Comparison of ENCODE assay signal across 11 cellular contexts in the genomic region with DNA sequence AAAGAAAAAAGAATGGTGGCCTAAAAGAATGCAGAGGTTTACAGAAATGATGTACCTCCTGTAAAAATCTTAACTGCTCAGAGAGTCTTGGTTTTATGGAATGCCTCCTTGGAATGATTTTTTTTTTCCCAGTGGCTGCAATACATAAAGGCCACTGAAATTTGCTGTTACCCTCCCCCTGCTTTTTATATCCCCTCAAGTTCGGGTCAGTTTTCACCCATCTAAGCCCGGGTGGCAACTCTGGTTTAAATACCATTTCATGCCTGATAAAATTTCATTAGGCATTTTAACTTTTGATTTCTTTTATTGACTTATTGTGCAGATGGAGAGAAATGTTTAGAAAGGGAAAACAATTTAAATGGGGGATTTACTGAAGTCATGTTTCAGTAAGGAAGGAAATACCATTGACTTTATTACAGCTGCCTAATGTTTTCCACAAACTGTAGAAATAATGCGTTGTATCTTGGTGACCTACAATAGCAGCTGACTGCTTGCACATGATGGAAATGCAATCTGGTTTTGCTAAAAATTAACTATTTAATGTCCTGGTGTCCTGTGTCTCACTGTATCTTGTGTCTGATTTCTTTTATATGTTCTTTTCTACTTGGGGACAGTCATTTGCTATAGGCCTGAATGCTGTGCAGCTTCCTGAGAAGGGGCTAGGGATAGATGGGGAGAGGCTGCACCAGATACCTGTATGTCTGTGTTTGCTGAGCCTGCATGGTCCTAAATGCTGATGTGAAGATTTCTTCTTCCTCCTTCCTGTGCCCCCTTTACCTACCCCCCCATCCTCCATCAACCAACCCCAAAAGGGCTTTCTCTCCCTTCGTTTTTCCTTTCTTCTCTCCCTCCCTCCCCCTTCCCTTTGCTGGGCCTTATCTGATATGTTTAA.
DNase-seq lines count a peak whose midpoint lies in the region; ATAC-seq and TF ChIP-seq lines count a peak whose summit lies in the region.
"Had no signal": no experiment of that assay in that cellular context is flagged by ENCODE, and none has a peak within 500 bp of the region (broad histone marks: within the 10 kb centered on the region; RNA-seq: fewer than 3 reads in every experiment).

No MANE protein-coding gene starts in this region.

- no peak overlapping the region for H2AFZ ChIP-seq in mesenchymal stem cell (ENCODE audit: low read depth, low read length)

- H3K27ac ChIP-seq in mesenchymal stem cell (ENCODE audit: low read length, poor library complexity, severe bottlenecking), result peak overlapping the region; percentile 67
- H3K27ac ChIP-seq in vagina, result peak overlapping the region; percentile 40
- H3K27ac ChIP-seq in body of pancreas, result no peak overlapping the region

- H3K4me3 Mint-ChIP-seq in chondrocyte (ENCODE audit: unreplicated experiment), result peak overlapping the region; percentile 41
- H3K4me3 Mint-ChIP-seq: stimulated activated effector memory CD8-positive, alpha-beta T cell treated with anti-CD3 and anti-CD28 coated beads, Interleukin-12 subunit alpha, Interleukin-12 subunit beta, amount 100 ng/mL, for 72 hours had no signal

- H2AK5ac ChIP-seq in mesenchymal stem cell (ENCODE audit: low read length, severe bottlenecking), result no peak overlapping the region

- POLR2A ChIA-PET in HEK293T (lab: Yijun Ruan, JAX), result no interaction called here

- peak overlapping the region in 1 of 2 experiments; percentile 25 for H3K4me3 ChIP-seq in mesenchymal stem cell (ENCODE audit: insufficient read depth in 1 of 2, low read depth in 1 of 2, low read length in 2 of 2)
- no peak overlapping the region for H3K4me3 ChIP-seq in vagina
- no peak overlapping the region for H3K4me3 ChIP-seq in body of pancreas

- H2BK12ac ChIP-seq in mesenchymal stem cell (ENCODE audit: low read length in 2 of 2), result peak overlapping the region; percentile 87 to 91

- H3K9me3 Mint-ChIP-seq in chondrocyte (ENCODE audit: low read depth), result no peaks in the 10 kb centered on the region
- H3K9me3 Mint-ChIP-seq: stimulated activated effector memory CD8-positive, alpha-beta T cell treated with anti-CD3 and anti-CD28 coated beads, Interleukin-12 subunit alpha, Interleukin-12 subunit beta, amount 100 ng/mL, for 72 hours had no signal

- no peak overlapping the region for H3K4me2 ChIP-seq in mesenchymal stem cell (ENCODE audit: low read length, poor library complexity, severe bottlenecking)

- H3K36me3 ChIP-seq in mesenchymal stem cell (ENCODE audit: control insufficient read depth in 1 of 2, insufficient read depth in 2 of 2, low read depth in 1 of 2, low read length in 2 of 2), result no peaks in the 10 kb centered on the region
- no peaks in the 10 kb centered on the region for H3K36me3 ChIP-seq in vagina
- no peaks in the 10 kb centered on the region for H3K36me3 ChIP-seq in body of pancreas (replicated peaks in 1 of 2; ENCODE audit: insufficient read depth in 1 of 2, low read depth in 2 of 2)

- TF ChIP-seq CTCF in chondrocyte (IDR thresholded peaks at IDR 0.05) (no peak), vagina (IDR thresholded peaks at IDR 0.05) (no peak), body of pancreas (IDR thresholded peaks at IDR 0.05) (no peak)

- CTCF ChIA-PET in HEK293T (lab: Yijun Ruan, JAX), result interaction anchor here (1.1 kb wide), 1 partner anchor 405 kb away, joined by 4 read pairs; no protein-coding TSS in a partner anchor

- intact Hi-C loops in left ventricle myocardium superior (cut with micrococcal nuclease), result no loop called here
- intact Hi-C loops in Right ventricle myocardium inferior (cut with DNase I), result no loop called here
- intact Hi-C loops in vagina (cut with DNase I), result no loop called here
- intact Hi-C loops in body of pancreas (cut with DNase I), result no loop called here

- DNase-seq in left ventricle myocardium superior, result no peak
- no peak for DNase-seq in Right ventricle myocardium inferior (ENCODE audit: missing footprints)
- DNase-seq in chondrocyte (ENCODE audit: low spot score), result no peak
- DNase-seq in mesenchymal stem cell, result peak; percentile 87
- no peak for DNase-seq in vagina (ENCODE audit: extremely low spot score in 2 of 2)
- DNase-seq in HEK293T (ENCODE audit: extremely low spot score), result no peak
- no peak for DNase-seq in body of pancreas
- DNase-seq: NCI-H146 had no signal

- H3K36me3 Mint-ChIP-seq in chondrocyte (ENCODE audit: low read depth), result no peaks in the 10 kb centered on the region
- H3K36me3 Mint-ChIP-seq: stimulated activated effector memory CD8-positive, alpha-beta T cell treated with anti-CD3 and anti-CD28 coated beads, Interleukin-12 subunit alpha, Interleukin-12 subunit beta, amount 100 ng/mL, for 72 hours had no signal

- peak overlapping the region; percentile 75 for H2BK120ac ChIP-seq in mesenchymal stem cell (ENCODE audit: low read depth, low read length)

- peak overlapping the region; percentile 81 to 97 for H3K18ac ChIP-seq in mesenchymal stem cell (ENCODE audit: low read depth in 1 of 2, low read length in 2 of 2)

- H3K23ac ChIP-seq in mesenchymal stem cell (ENCODE audit: low read length in 2 of 2), result peak overlapping the region in 1 of 2 experiments; percentile 79

- H2BK15ac ChIP-seq in mesenchymal stem cell (ENCODE audit: low read depth, poor library complexity, severe bottlenecking), result no peak overlapping the region

- ATAC-seq in left ventricle myocardium superior, result peak; percentile 33
- no peak for ATAC-seq in Right ventricle myocardium inferior
- no peak for ATAC-seq in GM18868 (IDR thresholded peaks at IDR 0.05; ENCODE audit: unreplicated experiment)
- no peak for ATAC-seq in body of pancreas
- ATAC-seq: Panc1; stimulated activated effector memory CD8-positive, alpha-beta T cell treated with anti-CD3 and anti-CD28 coated beads, Interleukin-12 subunit alpha, Interleukin-12 subunit beta, amount 100 ng/mL, for 72 hours had no signal

- H3K4ac ChIP-seq in mesenchymal stem cell (ENCODE audit: low read depth in 1 of 2, low read length in 2 of 2), result peak overlapping the region; percentile 29 to 97

- H3K4me1 ChIP-seq in mesenchymal stem cell (ENCODE audit: control insufficient read depth, insufficient read depth, low read depth, low read length), result no peaks in the 10 kb centered on the region
- H3K4me1 ChIP-seq in vagina, result peaks cover 34% of the 10 kb centered on the region
- H3K4me1 ChIP-seq in body of pancreas, result no peaks in the 10 kb centered on the region

- H2BK5ac ChIP-seq in mesenchymal stem cell (ENCODE audit: low read depth, low read length, poor library complexity, severe bottlenecking), result no peak overlapping the region

- H3K14ac ChIP-seq in mesenchymal stem cell (ENCODE audit: low read length in 2 of 2), result peak overlapping the region in 1 of 2 experiments; percentile 51

- 0% methylated on average over 1 of the region's 4 CpGs for WGBS in mesenchymal stem cell
- 58 to 63% methylated on average over 4 of the region's 4 CpGs for WGBS in body of pancreas, 2 donors

- H3K27me3 Mint-ChIP-seq in chondrocyte (ENCODE audit: low read depth), result no peaks in the 10 kb centered on the region

- peaks cover 57% of the 10 kb centered on the region for H3K4me1 Mint-ChIP-seq in chondrocyte (ENCODE audit: low read depth)
- H3K4me1 Mint-ChIP-seq: stimulated activated effector memory CD8-positive, alpha-beta T cell treated with anti-CD3 and anti-CD28 coated beads, Interleukin-12 subunit alpha, Interleukin-12 subunit beta, amount 100 ng/mL, for 72 hours had no signal

- TF ChIP-seq POLR2A in vagina (IDR thresholded peaks at IDR 0.05) (no peak), body of pancreas (IDR thresholded peaks at IDR 0.05) (no peak)

- H3K27me3 ChIP-seq in mesenchymal stem cell (ENCODE audit: control insufficient read depth in 1 of 2, insufficient read depth in 1 of 2, low read length in 2 of 2) (no peaks in the 10 kb centered on the region), vagina (no peaks in the 10 kb centered on the region), body of pancreas (no peaks in the 10 kb centered on the region)

- H4K91ac ChIP-seq in mesenchymal stem cell (ENCODE audit: low read length), result peak overlapping the region; percentile 9

- peak overlapping the region; percentile 92 for H3K27ac Mint-ChIP-seq in chondrocyte (ENCODE audit: unreplicated experiment)
- H3K27ac Mint-ChIP-seq: stimulated activated effector memory CD8-positive, alpha-beta T cell treated with anti-CD3 and anti-CD28 coated beads, Interleukin-12 subunit alpha, Interleukin-12 subunit beta, amount 100 ng/mL, for 72 hours had no signal

- H3K9ac ChIP-seq in mesenchymal stem cell (ENCODE audit: low read length), result peak overlapping the region; percentile 60

- H3K79me1 ChIP-seq in mesenchymal stem cell (replicated peaks; ENCODE audit: low read length, poor library complexity, severe bottlenecking), result no peaks in the 10 kb centered on the region

- H3K9me3 ChIP-seq in mesenchymal stem cell (ENCODE audit: control insufficient read depth, low read length) (no peaks in the 10 kb centered on the region), vagina (no peaks in the 10 kb centered on the region), body of pancreas (no peaks in the 10 kb centered on the region)

- H4K8ac ChIP-seq in mesenchymal stem cell (ENCODE audit: low read length), result peak overlapping the region; percentile 58

TF ChIP-seq in HEK293T, 16 proteins besides CTCF, POLR2A, EP300 and RAD21:
- no peak for TF ChIP-seq ELF4 (IDR thresholded peaks at IDR 0.05)
- TF ChIP-seq ARNT (IDR thresholded peaks at IDR 0.05), result no peak

Comparison
In these comparisons a context has a peak if more than half of its experiments do, and no peak if none do; other contexts are left out.
1. H3K27ac ChIP-seq: peak in mesenchymal stem cell (single experiment) and vagina (single experiment); none in body of pancreas (0 of 4).